ENCODE assay signal across 8 cellular contexts in genomic region chr19:35959040-35959967, GRCh38. TPM values are rescaled to one million over a fixed set of nuclear protein-coding genes. Genes with fewer than 3 reads are reported as not detected.
DNase-seq lines count a peak whose midpoint lies in the region; ATAC-seq and TF ChIP-seq lines count a peak whose summit lies in the region.

No MANE protein-coding gene starts in this region.

- no peak overlapping the region for H3K4me3 ChIP-seq in LNCaP clone FGC (ENCODE audit: low read depth, low read length)

- ATAC-seq in left cardiac atrium, result peak; percentile 75 to 76

- intact Hi-C loops in left cardiac atrium (cut with DNase I), result no loop called here

- peak; percentile 36 for DNase-seq in AG08395 (ENCODE audit: low spot score)
- no peak for DNase-seq in LNCaP clone FGC (ENCODE audit: low read depth)
- peak; percentile 81 for DNase-seq in activated T-helper 1 cell treated with Interleukin-2 at 50 U/mL for 16 hours (ENCODE audit: low read depth)
- DNase-seq in left cardiac atrium, result peak; percentile 40
- peak; percentile 82 for DNase-seq in stimulated activated CD4-positive, alpha-beta T cell treated with anti-CD3 and anti-CD28 coated beads, Interleukin-15, amount 100 ng/mL, for 24 hours
- DNase-seq in SW480 (ENCODE audit: low spot score), result no peak
- no peak for DNase-seq in NCI-H146 treated with DMSO at 0.1 percent for 48 hours (lab: John Stamatoyannopoulos, UW; ENCODE audit: unreplicated experiment)
- DNase-seq in KG1 (lab: John Stamatoyannopoulos, UW), result no peak

- peak; percentile 47 for TF ChIP-seq CTCF in LNCaP clone FGC (IDR thresholded peaks at IDR 0.05; ENCODE audit: control insufficient read depth, extremely low read depth, insufficient read depth)

RNA-seq across cellular contexts. Expression of gene LRFN3, which starts 23.1 kb away (rescaled TPM):
- total RNA-seq in left cardiac atrium, result 1 to 10 TPM; 7.6 to 9.7 TPM

RNA-seq across cellular contexts. Expression of gene SDHAF1, which starts 35.7 kb away (rescaled TPM):
- 10 to 100 TPM; 11.4 to 16.0 TPM for total RNA-seq in left cardiac atrium

RNA-seq across cellular contexts. Expression of gene SYNE4, which starts 49.3 kb away (rescaled TPM):
- total RNA-seq in left cardiac atrium, result under 1 TPM in 1 of 2 donors, not detected in 1; 0.27 TPM

RNA-seq across cellular contexts. Expression of gene TYROBP, which starts 51.2 kb away (rescaled TPM):
- 10 to 100 TPM; 43.4 to 88.7 TPM for total RNA-seq in left cardiac atrium

RNA-seq across cellular contexts. Expression of gene ALKBH6, which starts 54.7 kb away (rescaled TPM):
- 10 to 100 TPM; 11.6 to 13.2 TPM for total RNA-seq in left cardiac atrium

Comparison
In these comparisons a context has a peak if more than half of its experiments do, and no peak if none do; other contexts are left out.
1. DNase-seq: peak in AG08395 (single experiment), activated T-helper 1 cell treated with Interleukin-2 at 50 U/mL for 16 hours (single experiment), left cardiac atrium (single experiment) and stimulated activated CD4-positive, alpha-beta T cell treated with anti-CD3 and anti-CD28 coated beads, Interleukin-15, amount 100 ng/mL, for 24 hours (single experiment); none in LNCaP clone FGC (single experiment), SW480 (single experiment), NCI-H146 treated with DMSO at 0.1 percent for 48 hours (single experiment) and KG1 (single experiment).